16 cellular contexts compared by ENCODE assay signal in the genomic region with DNA sequence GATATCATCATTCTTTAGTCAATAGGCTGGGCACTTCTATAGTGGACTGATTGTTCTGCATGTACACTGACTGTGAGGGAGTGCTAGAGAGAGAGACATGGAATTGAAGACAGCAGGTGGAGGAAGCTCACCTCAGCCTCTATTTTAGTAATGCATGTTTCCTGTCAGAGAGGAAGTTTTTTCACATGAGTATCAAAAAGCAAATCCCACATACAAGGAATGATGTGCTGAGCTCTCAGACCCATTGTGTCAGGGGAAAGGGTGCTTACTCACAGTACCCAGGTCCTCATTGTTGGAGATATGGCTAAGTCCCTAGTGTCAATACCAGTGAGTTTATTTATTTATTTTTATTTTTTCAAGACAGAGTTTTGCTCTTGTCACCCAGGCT. TPM values are rescaled to one million over a fixed set of nuclear protein-coding genes. Genes with fewer than 3 reads are reported as not detected.
DNase-seq lines count a peak whose midpoint lies in the region; ATAC-seq and TF ChIP-seq lines count a peak whose summit lies in the region.
"Had no signal": no experiment of that assay in that cellular context is flagged by ENCODE, and none has a peak within 500 bp of the region (broad histone marks: within the 10 kb centered on the region; RNA-seq: fewer than 3 reads in every experiment).

No MANE protein-coding gene starts in this region.

- H3K36me3 ChIP-seq in RWPE2 (ENCODE audit: low read depth) (no peaks in the 10 kb centered on the region), aorta (ENCODE audit: control insufficient read depth in 1 of 2, insufficient read depth in 2 of 2, low read length in 1 of 2) (no peaks in the 10 kb centered on the region)
- H3K36me3 ChIP-seq: BLaER1 had no signal

- H3K4me3 ChIP-seq in RWPE2 (ENCODE audit: severe bottlenecking) (no peak overlapping the region), aorta (ENCODE audit: low read length in 2 of 2) (no peak overlapping the region)
- H3K4me3 ChIP-seq: BLaER1, GM12878 had no signal

- DNase-seq in DMS53 (lab: John Stamatoyannopoulos, UW) = peak; percentile 22
- no peak for DNase-seq in DMS53 treated with DMSO at 0.1 percent for 48 hours (lab: John Stamatoyannopoulos, UW; ENCODE audit: unreplicated experiment)
- DNase-seq in RWPE2 (ENCODE audit: low spot score) = no peak
- peak; percentile 60 for DNase-seq in kidney tubule cell (ENCODE audit: low spot score)
- DNase-seq in aorta = no peak
- no peak for DNase-seq in NCI-H1694 treated with DMSO at 0.1 percent for 48 hours (lab: John Stamatoyannopoulos, UW)
- no peak for DNase-seq in H4 (ENCODE audit: low spot score)
- no peak for DNase-seq in OCI-M1 (lab: John Stamatoyannopoulos, UW)
- DNase-seq: GOT3, NCI-H1417 treated with DMSO at 0.1 percent for 48 hours, NCI-H2029 treated with DMSO at 0.1 percent for 48 hours had no signal

- no peaks in the 10 kb centered on the region for H3K9me3 ChIP-seq in RWPE2 (ENCODE audit: severe bottlenecking)
- H3K9me3 ChIP-seq in aorta (ENCODE audit: control insufficient read depth, low read length) = no peaks in the 10 kb centered on the region
- H3K9me3 ChIP-seq: BLaER1 had no signal

- H3K4me1 ChIP-seq in RWPE2 (ENCODE audit: insufficient read depth, poor library complexity, severe bottlenecking) (peaks cover 18% of the 10 kb centered on the region), aorta (ENCODE audit: control insufficient read depth in 1 of 2, insufficient read depth in 2 of 2, low read length in 2 of 2) (peaks cover 0 to 2% of the 10 kb centered on the region in 2 donors)

- intact Hi-C loops in aorta (cut with DNase I) = loop anchor here (1.0 to 5.0 kb wide), 5 partner anchors 51 to 382 kb away; no protein-coding TSS in a partner anchor

- ATAC-seq in RWPE2 (ENCODE audit: low read depth) (no peak), aorta (ENCODE audit: low FRiP score) (peak; percentile 20)

- no peak for TF ChIP-seq CTCF in RWPE2 (IDR thresholded peaks at IDR 0.05; ENCODE audit: poor library complexity, severe bottlenecking)

- H3K27me3 ChIP-seq in RWPE2 (ENCODE audit: insufficient read depth, poor library complexity, severe bottlenecking) (no peaks in the 10 kb centered on the region), aorta (ENCODE audit: control insufficient read depth in 1 of 2, insufficient read depth in 2 of 2, low read length in 1 of 2) (no peaks in the 10 kb centered on the region)
- H3K27me3 ChIP-seq: BLaER1 had no signal

- peak overlapping the region; percentile 9 for H3K27ac ChIP-seq in RWPE2 (ENCODE audit: poor library complexity, severe bottlenecking)
- peak overlapping the region in 1 of 2 donors; percentile 48 for H3K27ac ChIP-seq in aorta (ENCODE audit: low read depth in 1 of 2, low read length in 2 of 2)
- H3K27ac ChIP-seq: 22Rv1, BLaER1, KMS-11, RWPE1 had no signal

RNA-seq across cellular contexts. Expression of gene CDK15, which starts 9.9 kb away (rescaled TPM):
- 1 to 10 TPM; 3.9 to 7.7 TPM for total RNA-seq in aorta
- polyA plus RNA-seq in aorta = 1 to 10 TPM in 1 of 2 donors, under 1 TPM in 1; 0.56 to 3.0 TPM
- 8.0 and 9.2 TPM in 2 replicates for total RNA-seq in H4 (2014; rRNA removed; shearing (Covaris generic))

RNA-seq across cellular contexts. Expression of gene ALS2, which starts 15.7 kb away (rescaled TPM):
- 10 to 100 TPM; 24.3 to 26.4 TPM for total RNA-seq in aorta
- 10 to 100 TPM in 1 of 2 donors, 1 to 10 TPM in 1; 9.2 to 10.1 TPM for polyA plus RNA-seq in aorta
- 13.8 and 22.2 TPM in 2 replicates for total RNA-seq in H4 (2014; rRNA removed; shearing (Covaris generic))

Comparison
In these comparisons a context has a peak if more than half of its experiments do, and no peak if none do; other contexts are left out.
1. DNase-seq: peak in DMS53 (single experiment) and kidney tubule cell (single experiment); none in DMS53 treated with DMSO at 0.1 percent for 48 hours (single experiment), RWPE2 (single experiment), aorta (0 of 2), NCI-H1694 treated with DMSO at 0.1 percent for 48 hours (single experiment), H4 (single experiment) and OCI-M1 (single experiment).